In the genomic region with DNA sequence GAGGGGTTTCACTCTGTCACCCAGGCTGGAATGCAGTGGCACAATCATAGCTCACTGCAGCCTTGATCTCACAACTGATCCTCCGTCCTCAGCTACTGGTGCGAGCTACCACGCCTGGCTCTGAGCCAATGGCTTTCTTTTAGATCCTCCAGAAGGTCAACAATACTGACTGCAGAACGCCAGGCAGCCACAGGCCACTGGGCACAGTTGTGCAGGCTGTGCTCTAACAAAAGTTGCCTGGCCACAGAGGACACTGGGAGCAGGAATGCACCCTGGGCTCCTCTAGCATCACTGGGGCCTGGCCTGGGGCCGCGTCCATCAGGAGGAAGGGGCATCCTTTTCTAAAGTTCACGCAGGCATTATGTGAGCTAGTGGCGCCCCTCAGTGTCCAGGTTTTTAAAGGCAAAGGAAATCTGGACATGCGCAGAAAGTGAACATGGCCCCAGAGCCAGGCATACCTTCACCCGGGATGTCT, we compare ENCODE assay signal across 8 cellular contexts. TPM values are rescaled to one million over a fixed set of nuclear protein-coding genes. Genes with fewer than 3 reads are reported as not detected.
DNase-seq lines count a peak whose midpoint lies in the region; ATAC-seq and TF ChIP-seq lines count a peak whose summit lies in the region.

No MANE protein-coding gene starts in this region.

- DNase-seq in LNCaP clone FGC (ENCODE audit: low read depth) (no peak), body of pancreas (peak; percentile 50 to 64 (median 56)), myocyte (ENCODE audit: low read depth) (peak; percentile 66), NCI-H345 (lab: John Stamatoyannopoulos, UW) (no peak), GF-D8 (lab: John Stamatoyannopoulos, UW) (no peak)

- ATAC-seq in body of pancreas (peak; percentile 68), HG03565 (IDR thresholded peaks at IDR 0.05; ENCODE audit: unreplicated experiment) (no peak), HG02973 (IDR thresholded peaks at IDR 0.05; ENCODE audit: unreplicated experiment) (no peak)

- TF ChIP-seq CTCF in DOHH2 (IDR thresholded peaks at IDR 0.05; ENCODE audit: low read depth, low read length, poor library complexity, severe bottlenecking): peak; percentile 52
- peak; percentile 45 for TF ChIP-seq CTCF in LNCaP clone FGC (IDR thresholded peaks at IDR 0.05; ENCODE audit: control insufficient read depth, extremely low read depth, insufficient read depth)
- peak; percentile 12 to 59 (median 46) for TF ChIP-seq CTCF in body of pancreas (IDR thresholded peaks at IDR 0.05)

- H3K4me3 ChIP-seq in DOHH2 (ENCODE audit: low read length): no peak overlapping the region
- H3K4me3 ChIP-seq in LNCaP clone FGC (ENCODE audit: low read depth, low read length): no peak overlapping the region
- no peak overlapping the region for H3K4me3 ChIP-seq in body of pancreas

- H3K4me2 ChIP-seq in DOHH2 (ENCODE audit: low read length): no peak overlapping the region

- no peaks in the 10 kb centered on the region for H3F3A ChIP-seq in DOHH2 (ENCODE audit: control insufficient read depth, insufficient read depth)

- H3K27ac ChIP-seq in DOHH2 (ENCODE audit: low read depth, low read length) (no peak overlapping the region), body of pancreas (no peak overlapping the region)

- no peaks in the 10 kb centered on the region for H3K9me2 ChIP-seq in DOHH2 (replicated peaks; ENCODE audit: control insufficient read depth, low read length)

- H3K27me3 ChIP-seq in DOHH2 (ENCODE audit: control insufficient read depth, low read length) (0 out of 2 replicates have a peak, but pooled peaks cover 2% of the 10 kb centered on the region), body of pancreas (no peaks in the 10 kb centered on the region)

- H3K4me1 ChIP-seq in DOHH2 (ENCODE audit: control insufficient read depth, low read length) (no peaks in the 10 kb centered on the region), body of pancreas (peaks cover 3% of the 10 kb centered on the region)

- no peaks in the 10 kb centered on the region for H3K79me2 ChIP-seq in DOHH2 (ENCODE audit: control insufficient read depth, low read length)

- H3K36me3 ChIP-seq in DOHH2 (ENCODE audit: control insufficient read depth, low read length): no peaks in the 10 kb centered on the region
- no peaks in the 10 kb centered on the region for H3K36me3 ChIP-seq in body of pancreas (replicated peaks in 1 of 2; ENCODE audit: insufficient read depth in 1 of 2, low read depth in 2 of 2)

- intact Hi-C loops in body of pancreas (cut with DNase I): no loop called here

- 7 to 18% methylated on average over 4 to 10 of the region's 10 CpGs for WGBS in body of pancreas, 2 donors

- TF ChIP-seq POLR2A in body of pancreas (IDR thresholded peaks at IDR 0.05): no peak

- H3K9me3 ChIP-seq in DOHH2 (ENCODE audit: control insufficient read depth, insufficient read depth, low read length) (no peaks in the 10 kb centered on the region), body of pancreas (no peaks in the 10 kb centered on the region)

- no peaks in the 10 kb centered on the region for H4K20me1 ChIP-seq in DOHH2 (ENCODE audit: control insufficient read depth, insufficient read depth, low read depth, low read length)

RNA-seq across cellular contexts. Expression of gene PORCN, which starts 14.9 kb away (rescaled TPM):
- total RNA-seq in body of pancreas (10 to 100 TPM in 1 of 2 donors, 1 to 10 TPM in 1; 6.2 to 22.7 TPM), myocyte (33.1 and 34.2 TPM in 2 replicates)
- polyA plus RNA-seq in myocyte (2012): 42.3 TPM

RNA-seq across cellular contexts. Expression of gene FTSJ1, which starts 17.9 kb away (rescaled TPM):
- total RNA-seq in body of pancreas (10 to 100 TPM; 37.1 to 56.4 TPM), myocyte (79.5 and 90.0 TPM in 2 replicates)
- 99.5 TPM for polyA plus RNA-seq in myocyte (2012)

RNA-seq across cellular contexts. Expression of gene SLC38A5, which starts 23.9 kb away (rescaled TPM):
- total RNA-seq in body of pancreas: 100 to 1,000 TPM in 1 of 2 donors, 10 to 100 TPM in 1; 83.8 to 166 TPM
- total RNA-seq in myocyte: 1.8 and 2.3 TPM in 2 replicates
- polyA plus RNA-seq in myocyte (2012): 6.8 TPM

RNA-seq across cellular contexts. Expression of gene EBP, which starts 27.7 kb away (rescaled TPM):
- total RNA-seq in body of pancreas: 10 to 100 TPM; 14.8 to 19.7 TPM
- 30.2 and 46.1 TPM in 2 replicates for total RNA-seq in myocyte
- polyA plus RNA-seq in myocyte (2012): 74.7 TPM

RNA-seq across cellular contexts. Expression of gene TBC1D25, which starts 45.6 kb away (rescaled TPM):
- total RNA-seq in body of pancreas (1 to 10 TPM; 5.4 to 5.9 TPM), myocyte (8.4 and 8.6 TPM in 2 replicates)
- polyA plus RNA-seq in myocyte (2012): 17.9 TPM

Comparison
In these comparisons a context has a peak if more than half of its experiments do, and no peak if none do; other contexts are left out.
1. DNase-seq: peak in body of pancreas (4 of 4) and myocyte (single experiment); none in LNCaP clone FGC (single experiment), NCI-H345 (single experiment) and GF-D8 (single experiment).
2. RNA of gene SLC38A5, which starts 23.9 kb away (total RNA-seq): 83.8 to 166 TPM in body of pancreas; 1.8 to 2.3 TPM in myocyte; every median in the first group is over 10 times any median in the second.
3. Peak in every context shown above with its lines, with median percentiles within 50 percentile points of each other: CTCF ChIP-seq.